ENCODE assay signal across 12 cellular contexts in genomic region chr7:1454471-1455065, GRCh38. TPM values are rescaled to one million over a fixed set of nuclear protein-coding genes. Genes with fewer than 3 reads are reported as not detected.
DNase-seq lines count a peak whose midpoint lies in the region; ATAC-seq, FAIRE-seq and TF ChIP-seq lines count a peak whose summit lies in the region.
"Had no signal": no experiment of that assay in that cellular context is flagged by ENCODE, and none has a peak within 500 bp of the region (broad histone marks: within the 10 kb centered on the region; RNA-seq: fewer than 3 reads in every experiment).

No MANE protein-coding gene starts in this region.

- FAIRE-seq in bronchial epithelial cell (lab: Jason Lieb, UNC): no peak
- FAIRE-seq: colon had no signal

- H3K4me1 ChIP-seq in right cardiac atrium (ENCODE audit: control insufficient read depth, insufficient read depth, low read length) (no peaks in the 10 kb centered on the region), BE2C (peaks cover 4% of the 10 kb centered on the region)

- intact Hi-C loops in right cardiac atrium (cut with DNase I): no loop called here

- peak overlapping the region; percentile 6 for H3K27ac ChIP-seq in right cardiac atrium (ENCODE audit: low read length)

- H3K4me3 ChIP-seq in H7 (ENCODE audit: insufficient read depth, low read depth, low read length): no peak overlapping the region
- peak overlapping the region; percentile 26 for H3K4me3 ChIP-seq in bronchial epithelial cell (ENCODE audit: low read depth, low read length)
- no peak overlapping the region for H3K4me3 ChIP-seq in right cardiac atrium (ENCODE audit: low read length)
- no peak overlapping the region for H3K4me3 ChIP-seq in BE2C (ENCODE audit: low read depth, low read length)

- H3K27ac Mint-ChIP-seq in stimulated activated memory B cell treated with anti-CD40 and anti-IgM and Interleukin-4, amounts not matched to agents 10 μg/mL and 1 μg/mL and 100 μg/mL, for 72 hours: no peak overlapping the region
- H3K27ac Mint-ChIP-seq: activated T-helper 1 cell treated with anti-CD3 and anti-CD28 coated beads, Interleukin-12 subunit alpha, Interleukin-12 subunit beta, Interleukin-2, Interleukin-4 antibody, amounts not matched to agents 30 ng/mL and 10 ng/mL and 1 ng/mL, durations not matched to agents 14 hours and 24 hours and 36 hours; CD4-positive, CD25-positive, alpha-beta regulatory T cell had no signal

- TF ChIP-seq CTCF in bronchial epithelial cell (IDR thresholded peaks at IDR 0.05; ENCODE audit: insufficient read depth, low read length, severe bottlenecking): no peak
- no peak for TF ChIP-seq CTCF in BE2C (IDR thresholded peaks at IDR 0.05; ENCODE audit: low read depth, low read length)

- no peaks in the 10 kb centered on the region for H3K9me3 ChIP-seq in right cardiac atrium (ENCODE audit: control insufficient read depth, low read length)
- H3K9me3 ChIP-seq in BE2C: no peaks in the 10 kb centered on the region

- DNase-seq in H7 (peak; percentile 73), bronchial epithelial cell (ENCODE audit: low read depth) (no peak), right cardiac atrium (peak; percentile 57 to 86 (median 83)), pons (ENCODE audit: low spot score) (peak; percentile 58), NCI-H345 treated with DMSO at 0.1 percent for 48 hours (lab: John Stamatoyannopoulos, UW; ENCODE audit: unreplicated experiment) (no peak), BE2C (no peak), germinal center (ENCODE audit: low spot score) (no peak)
- DNase-seq: CD4-positive, CD25-positive, alpha-beta regulatory T cell; NCI-H1105 had no signal

- no peak overlapping the region for H3K4me3 Mint-ChIP-seq in stimulated activated memory B cell treated with anti-CD40 and anti-IgM and Interleukin-4, amounts not matched to agents 10 μg/mL and 1 μg/mL and 100 μg/mL, for 72 hours
- H3K4me3 Mint-ChIP-seq: activated T-helper 1 cell treated with anti-CD3 and anti-CD28 coated beads, Interleukin-12 subunit alpha, Interleukin-12 subunit beta, Interleukin-2, Interleukin-4 antibody, amounts not matched to agents 30 ng/mL and 10 ng/mL and 1 ng/mL, durations not matched to agents 14 hours and 24 hours and 36 hours; CD4-positive, CD25-positive, alpha-beta regulatory T cell had no signal

- H3K27me3 ChIP-seq in H7 (ENCODE audit: control insufficient read depth, insufficient read depth, low read length) (no peaks in the 10 kb centered on the region), bronchial epithelial cell (ENCODE audit: control insufficient read depth, insufficient read depth, low read length) (no peaks in the 10 kb centered on the region), right cardiac atrium (ENCODE audit: control insufficient read depth, insufficient read depth) (no peaks in the 10 kb centered on the region), BE2C (peaks cover 15% of the 10 kb centered on the region; the same call in 1 of the 2 replicates)

- H3K36me3 ChIP-seq in H7 (replicated peaks; ENCODE audit: control insufficient read depth, insufficient read depth, low read length): no peaks in the 10 kb centered on the region
- H3K36me3 ChIP-seq in bronchial epithelial cell (ENCODE audit: control insufficient read depth, insufficient read depth, low read length): peaks cover 11% of the 10 kb centered on the region
- H3K36me3 ChIP-seq in BE2C: no peaks in the 10 kb centered on the region

- H3K4me1 Mint-ChIP-seq in stimulated activated memory B cell treated with anti-CD40 and anti-IgM and Interleukin-4, amounts not matched to agents 10 μg/mL and 1 μg/mL and 100 μg/mL, for 72 hours: peaks cover 8% of the 10 kb centered on the region

- peaks cover 35% of the 10 kb centered on the region for H3K27me3 Mint-ChIP-seq in stimulated activated memory B cell treated with anti-CD40 and anti-IgM and Interleukin-4, amounts not matched to agents 10 μg/mL and 1 μg/mL and 100 μg/mL, for 72 hours
- H3K27me3 Mint-ChIP-seq: CD4-positive, CD25-positive, alpha-beta regulatory T cell had no signal

- WGBS in right cardiac atrium: 42% methylated on average over 20 of the region's 20 CpGs

- no peaks in the 10 kb centered on the region for H3K9me3 Mint-ChIP-seq in stimulated activated memory B cell treated with anti-CD40 and anti-IgM and Interleukin-4, amounts not matched to agents 10 μg/mL and 1 μg/mL and 100 μg/mL, for 72 hours
- H3K9me3 Mint-ChIP-seq: activated T-helper 1 cell treated with anti-CD3 and anti-CD28 coated beads, Interleukin-12 subunit alpha, Interleukin-12 subunit beta, Interleukin-2, Interleukin-4 antibody, amounts not matched to agents 30 ng/mL and 10 ng/mL and 1 ng/mL, durations not matched to agents 14 hours and 24 hours and 36 hours; CD4-positive, CD25-positive, alpha-beta regulatory T cell had no signal

- peak in 1 of 2 donors; percentile 9 for ATAC-seq in right cardiac atrium
- no peak for ATAC-seq in stimulated activated memory B cell treated with anti-CD40 and anti-IgM and Interleukin-4, amounts not matched to agents 10 μg/mL and 1 μg/mL and 100 μg/mL, for 72 hours

- no peaks in the 10 kb centered on the region for H3K36me3 Mint-ChIP-seq in stimulated activated memory B cell treated with anti-CD40 and anti-IgM and Interleukin-4, amounts not matched to agents 10 μg/mL and 1 μg/mL and 100 μg/mL, for 72 hours
- H3K36me3 Mint-ChIP-seq: CD4-positive, CD25-positive, alpha-beta regulatory T cell had no signal

RNA-seq across cellular contexts. Expression of gene MICALL2, which starts 4.7 kb away (rescaled TPM):
- 5.2 and 7.6 TPM in 2 replicates for total RNA-seq in H7 (2014; rRNA removed; shearing (Covaris generic))
- 13.7 and 14.2 TPM in 2 replicates for total RNA-seq in bronchial epithelial cell
- 10 to 100 TPM in 3 of 4 donors, 1 to 10 TPM in 1; 9.7 to 18.7 (median 13.4) TPM for total RNA-seq in right cardiac atrium
- 13.0 TPM for polyA plus RNA-seq in right cardiac atrium
- polyA plus RNA-seq in BE2C (2012; ENCODE audit: insufficient read depth, insufficient read length, low read depth): 0.34 TPM

RNA-seq across cellular contexts. Expression of gene INTS1, which starts 49.6 kb away (rescaled TPM):
- total RNA-seq in H7 (2014; rRNA removed; shearing (Covaris generic)): 71.8 and 78.7 TPM in 2 replicates
- total RNA-seq in bronchial epithelial cell (18.7 and 21.6 TPM in 2 replicates), right cardiac atrium (10 to 100 TPM; 30.6 to 48.3 (median 46.3) TPM)
- 39.0 TPM for polyA plus RNA-seq in right cardiac atrium
- polyA plus RNA-seq in BE2C (2012; ENCODE audit: insufficient read depth, insufficient read length, low read depth): 280 TPM

Comparison
In these comparisons a context has a peak if more than half of its experiments do, and no peak if none do; other contexts are left out.
1. DNase-seq: peak in H7 (single experiment), right cardiac atrium (3 of 3) and pons (single experiment); none in bronchial epithelial cell (single experiment), NCI-H345 treated with DMSO at 0.1 percent for 48 hours (single experiment), BE2C (single experiment) and germinal center (single experiment).